In the genomic region with DNA sequence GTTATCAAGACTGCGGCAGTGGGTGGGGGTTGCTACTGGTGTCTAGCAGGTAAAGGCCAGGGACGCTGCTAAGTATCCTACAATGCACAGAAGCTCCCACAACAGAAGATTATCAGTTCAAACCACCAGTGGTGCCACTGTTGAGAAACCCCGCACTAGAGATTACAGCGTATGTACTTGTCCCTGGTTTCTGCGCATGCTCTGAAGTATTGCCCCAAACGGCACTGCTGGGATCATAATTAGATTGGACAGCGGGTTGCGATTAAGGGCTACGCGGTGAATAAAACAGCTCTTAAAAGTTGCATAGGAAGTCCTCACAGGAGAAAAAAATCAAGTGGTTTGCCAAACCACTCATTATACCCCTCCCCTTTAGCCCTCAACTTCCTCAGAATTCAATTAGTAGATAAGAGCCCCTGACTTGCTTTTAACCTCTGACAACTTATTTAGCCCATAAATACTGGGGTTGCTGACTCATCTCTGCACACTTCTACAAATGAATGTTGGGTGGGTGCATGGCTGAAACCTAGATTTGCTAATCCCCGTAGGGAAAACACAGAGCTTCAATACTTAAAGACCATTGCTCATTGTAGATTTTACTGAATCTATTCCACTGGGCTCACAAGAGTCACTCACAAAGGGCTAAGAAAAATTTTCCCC, we compare ENCODE assay signal across 1 cellular context.
TF ChIP-seq lines count a peak whose summit lies in the region.

No MANE protein-coding gene starts in this region.

TF ChIP-seq in SK-N-SH treated with all-trans-retinoic acid at 6 μM for 48 hours, 23 proteins besides CTCF, POLR2A, EP300 and RAD21 (continued from another document):
- TF ChIP-seq TCF4 (CRISPR knock-in tag; IDR thresholded peaks at IDR 0.05; ENCODE audit: borderline replicate concordance), result peak; percentile 70; the same call in 1 of the 2 replicates
- peak; percentile 93 for TF ChIP-seq CSRNP3 (CRISPR knock-in tag; IDR thresholded peaks at IDR 0.05)
